ENCODE assay signal across 16 cellular contexts in the genomic region with DNA sequence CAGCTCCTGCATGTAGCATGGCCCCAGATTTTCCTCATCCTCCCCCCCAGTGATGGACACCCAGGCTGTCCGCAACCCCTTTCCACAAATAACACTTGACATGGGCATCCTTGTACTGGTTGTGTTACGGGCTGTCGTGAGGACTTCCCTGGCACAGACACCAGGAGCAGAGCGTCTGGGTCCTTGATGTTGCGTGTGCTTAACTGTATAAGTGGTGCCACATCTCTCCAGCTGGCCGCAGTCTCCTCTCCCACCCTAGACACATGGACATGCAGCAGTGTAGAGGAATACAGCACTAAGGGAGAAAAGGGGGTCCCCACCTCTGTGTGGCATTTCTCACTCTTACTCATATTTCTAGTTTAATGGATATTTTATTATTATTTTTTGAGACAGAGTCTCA. TPM values are rescaled to one million over a fixed set of nuclear protein-coding genes. Genes with fewer than 3 reads are reported as not detected.
A peak's percentile ranks its signal among the peaks of the same experiment; 100 is the strongest.
DNase-seq lines count a peak whose midpoint lies in the region; TF ChIP-seq lines count a peak whose summit lies in the region.
"Had no signal": no experiment of that assay in that cellular context is flagged by ENCODE, and none has a peak within 500 bp of the region (broad histone marks: within the 10 kb centered on the region; RNA-seq: fewer than 3 reads in every experiment).

No MANE protein-coding gene starts in this region.

- TF ChIP-seq POLR2A in spleen (IDR thresholded peaks at IDR 0.05) (no peak), testis (IDR thresholded peaks at IDR 0.05) (no peak)

- TF ChIP-seq CTCF in HEK293 (tag by site-specific recombination; IDR thresholded peaks at IDR 0.05) (no peak), spleen (IDR thresholded peaks at IDR 0.05 in 8 of 11, conservative IDR thresholded peaks at IDR 0.05 in 3 of 11) (no peak), testis (IDR thresholded peaks at IDR 0.05) (no peak)

- no peaks in the 10 kb centered on the region for H3K4me1 ChIP-seq in HEK293 (ENCODE audit: control insufficient read depth, insufficient read depth, low read length)
- no peaks in the 10 kb centered on the region for H3K4me1 ChIP-seq in spleen
- H3K4me1 ChIP-seq in testis: peaks cover 7% of the 10 kb centered on the region
- H3K4me1 ChIP-seq: A549; BLaER1 treated with 17β-estradiol and CSF1 and Interleukin-3, amounts not matched to agents 10 nM and 100 nM; Caco-2 had no signal

- WGBS in spleen, 5 donors: 86 to 96% (median 93%) methylated on average over 6 of the region's 6 CpGs
- WGBS in testis, 2 donors: 96 to 98% methylated on average over 6 of the region's 6 CpGs

- peaks cover 0 to 20% (median 0%) of the 10 kb centered on the region in 7 donors for H3K27me3 ChIP-seq in spleen (replicated peaks in 1 of 7)
- no peaks in the 10 kb centered on the region for H3K27me3 ChIP-seq in testis
- H3K27me3 ChIP-seq: BLaER1 treated with 17β-estradiol and CSF1 and Interleukin-3, amounts not matched to agents 10 nM and 100 nM had no signal

- H3K27ac ChIP-seq in HEK293 (ENCODE audit: extremely low read depth, low read depth, low read length) (no peak overlapping the region), spleen (no peak overlapping the region), testis (no peak overlapping the region)
- H3K27ac ChIP-seq: 22Rv1; A549; BLaER1 treated with 17β-estradiol and CSF1 and Interleukin-3, amounts not matched to agents 10 nM and 100 nM; C4-2B had no signal

- CTCF ChIA-PET in HEK293 (lab: Yijun Ruan, JAX): interaction anchor here (1.3 kb wide), 1 partner anchor 42 kb away, joined by 4 read pairs; no protein-coding TSS in a partner anchor

- H3K9me3 ChIP-seq in HEK293 (ENCODE audit: control insufficient read depth, insufficient read depth, low read depth, low read length) (no peaks in the 10 kb centered on the region), spleen (no peaks in the 10 kb centered on the region), testis (no peaks in the 10 kb centered on the region)
- H3K9me3 ChIP-seq: A549; BLaER1 treated with 17β-estradiol and CSF1 and Interleukin-3, amounts not matched to agents 10 nM and 100 nM; Caco-2 had no signal

- POLR2A ChIA-PET in HEK293 (lab: Yijun Ruan, JAX): no interaction called here

- intact Hi-C loops in posterior vena cava (cut with DNase I): loop anchor here in 1 of 2 donors (10.0 kb wide), 1 partner anchor 1361 kb away; no protein-coding TSS in a partner anchor
- intact Hi-C loops in spleen (cut with DNase I; ENCODE audit: low total_unique reads): no loop called here
- intact Hi-C loops in testis (cut with DNase I; ENCODE audit: low total_unique reads): no loop called here

- H3K36me3 ChIP-seq in HEK293 (ENCODE audit: control insufficient read depth in 2 of 2, insufficient read depth in 1 of 2, low read length in 2 of 2) (no peaks in the 10 kb centered on the region), spleen (peaks cover 0 to 11% (median 0%) of the 10 kb centered on the region in 6 donors), testis (ENCODE audit: low read depth, missing control alignments) (no peaks in the 10 kb centered on the region)
- H3K36me3 ChIP-seq: BLaER1 treated with 17β-estradiol and CSF1 and Interleukin-3, amounts not matched to agents 10 nM and 100 nM had no signal

- DNase-seq in posterior vena cava (ENCODE audit: low spot score): peak; percentile 37
- DNase-seq in spleen: peak; percentile 14
- DNase-seq in activated gamma-delta T cell (lab: John Stamatoyannopoulos, UW): no peak
- no peak for DNase-seq in testis
- DNase-seq: AML-193; Caco-2; Calu3; CD4-positive, alpha-beta T cell; CD8-positive, alpha-beta T cell; DMS79 treated with DMSO at 0.1 percent for 48 hours; GF-D8 had no signal

- no peak overlapping the region for H3K4me3 ChIP-seq in HEK293 (ENCODE audit: low read depth, low read length)
- no peak overlapping the region for H3K4me3 ChIP-seq in spleen
- no peak overlapping the region for H3K4me3 ChIP-seq in testis
- H3K4me3 ChIP-seq: A549; BLaER1 treated with 17β-estradiol and CSF1 and Interleukin-3, amounts not matched to agents 10 nM and 100 nM had no signal

TF ChIP-seq in HEK293, 187 proteins besides CTCF, POLR2A, EP300 and RAD21:
- TF ChIP-seq ZNF133 (tag by site-specific recombination; IDR thresholded peaks at IDR 0.05) (peak; percentile 93), ZSCAN23 (tag by site-specific recombination; IDR thresholded peaks at IDR 0.05) (no peak)

RNA-seq across cellular contexts. Expression of gene FBLN2, which starts 56.6 kb away (rescaled TPM):
- total RNA-seq in posterior vena cava (100 to 1,000 TPM; 283 to 585 TPM), spleen (10 to 100 TPM in 4 of 7 donors, 1 to 10 TPM in 3; 6.1 to 28.2 (median 17.4) TPM), testis (100 to 1,000 TPM; 248 to 334 TPM)
- polyA plus RNA-seq in spleen (10 to 100 TPM in 1 of 3 donors, 1 to 10 TPM in 2; 8.9 to 15.9 (median 9.1) TPM), testis (ENCODE audit: insufficient read depth, low read depth, low replicate concordance) (172 TPM)
- total RNA-seq: Calu3 had no signal

Comparison
In these comparisons a context has a peak if more than half of its experiments do, and no peak if none do; other contexts are left out.
1. DNase-seq: peak in posterior vena cava (single experiment) and spleen (single experiment); none in activated gamma-delta T cell (single experiment) and testis (single experiment).
2. RNA of gene FBLN2, which starts 56.6 kb away (total RNA-seq): 283 to 585 TPM in posterior vena cava and 248 to 334 TPM in testis; 6.1 to 28.2 TPM in spleen; every median in the first group is over 4 times any median in the second.